14 cellular contexts compared by ENCODE assay signal in the genomic region with DNA sequence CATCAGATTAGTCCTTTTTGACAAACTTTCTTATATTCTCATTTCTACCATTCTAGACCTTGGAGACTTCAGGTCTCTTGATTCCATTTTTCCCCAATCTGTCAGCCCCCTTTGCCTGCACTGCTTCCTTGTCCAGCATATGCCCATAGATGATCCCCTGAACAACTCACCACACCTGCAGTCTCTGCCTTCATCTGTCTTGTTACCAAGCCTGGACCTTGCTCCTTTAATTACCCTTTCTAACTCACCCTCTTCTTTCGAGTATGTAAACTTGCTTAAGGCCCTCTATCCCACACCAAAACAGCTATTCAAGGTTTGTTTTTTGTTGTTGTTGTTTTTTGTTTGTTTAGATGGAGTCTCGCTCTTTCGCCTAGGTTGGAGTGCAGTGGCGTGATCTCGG.
"Had no signal": no experiment of that assay in that cellular context is flagged by ENCODE, and none has a peak within 500 bp of the region (broad histone marks: within the 10 kb centered on the region; RNA-seq: fewer than 3 reads in every experiment).

No MANE protein-coding gene starts in this region.

- H3K4me3 Mint-ChIP-seq: activated CD4-positive, alpha-beta T cell treated with anti-CD3 and anti-CD28 coated beads for 36 hours had no signal

- H3K27ac Mint-ChIP-seq: activated CD4-positive, alpha-beta T cell treated with anti-CD3 and anti-CD28 coated beads for 36 hours had no signal

- DNase-seq: activated CD4-positive, alpha-beta T cell treated with anti-CD3 and anti-CD28 coated beads for 36 hours; activated CD4-positive, alpha-beta T cell treated with anti-CD3 and anti-CD28 coated beads, Interleukin-2, amount 50 U/mL, for 48 hours; aorta; cortex of kidney; left ventricle myocardium inferior; mammary epithelial cell; midbrain; psoas muscle; right cardiac atrium; stimulated activated CD4-positive, alpha-beta T cell treated with anti-CD3 and anti-CD28 coated beads, Interleukin-15, amount 100 ng/mL, for 24 hours; stimulated activated CD4-positive, alpha-beta T cell treated with anti-CD3 and anti-CD28 coated beads, Interleukin-2, amount 100 ng/mL, for 48 hours; SW 1271 had no signal

- H3K4me3 ChIP-seq: left ventricle myocardium inferior, psoas muscle, skin epidermis, thoracic aorta had no signal

- H3K27me3 Mint-ChIP-seq: activated CD4-positive, alpha-beta T cell treated with anti-CD3 and anti-CD28 coated beads for 36 hours had no signal

- ATAC-seq: activated CD4-positive, alpha-beta T cell treated with anti-CD3 and anti-CD28 coated beads for 36 hours; psoas muscle; right cardiac atrium had no signal

- H3K9me3 ChIP-seq: left ventricle myocardium inferior, psoas muscle, thoracic aorta had no signal

- H3K27ac ChIP-seq: left ventricle myocardium inferior, psoas muscle, skin epidermis, thoracic aorta had no signal
